ENCODE assay signal across 1 cellular context in genomic region chr4:174940002-174940401, GRCh38.
TF ChIP-seq lines count a peak whose summit lies in the region.

No MANE protein-coding gene starts in this region.

TF ChIP-seq in GM12878, 131 proteins besides CTCF, POLR2A, EP300 and RAD21:
- TF ChIP-seq NFXL1 (IDR thresholded peaks at IDR 0.05; ENCODE audit: borderline replicate concordance), result no peak
- TF ChIP-seq RELB (IDR thresholded peaks at IDR 0.05; ENCODE audit: low read depth), result 0 out of 2 replicates have a peak, but pooled peaks have one; percentile 19
- no peak for TF ChIP-seq IRF5 (IDR thresholded peaks at IDR 0.05; ENCODE audit: borderline replicate concordance)
- no peak for TF ChIP-seq POLR2AphosphoS2 (IDR thresholded peaks at IDR 0.05; ENCODE audit: low read depth, low read length)
- TF ChIP-seq, protein P1, sequence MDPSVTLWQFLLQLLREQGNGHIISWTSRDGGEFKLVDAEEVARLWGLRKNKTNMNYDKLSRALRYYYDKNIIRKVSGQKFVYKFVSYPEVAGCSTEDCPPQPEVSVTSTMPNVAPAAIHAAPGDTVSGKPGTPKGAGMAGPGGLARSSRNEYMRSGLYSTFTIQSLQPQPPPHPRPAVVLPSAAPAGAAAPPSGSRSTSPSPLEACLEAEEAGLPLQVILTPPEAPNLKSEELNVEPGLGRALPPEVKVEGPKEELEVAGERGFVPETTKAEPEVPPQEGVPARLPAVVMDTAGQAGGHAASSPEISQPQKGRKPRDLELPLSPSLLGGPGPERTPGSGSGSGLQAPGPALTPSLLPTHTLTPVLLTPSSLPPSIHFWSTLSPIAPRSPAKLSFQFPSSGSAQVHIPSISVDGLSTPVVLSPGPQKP (IDR thresholded peaks at IDR 0.05; ENCODE audit: low read depth, low read length), result no peak
- TF ChIP-seq HDAC6 (IDR thresholded peaks at IDR 0.05; ENCODE audit: unreplicated experiment), result no peak
- peak in 1 of 2 experiments; percentile 29; a peak in 1 of 4 replicates for TF ChIP-seq IKZF2 (IDR thresholded peaks at IDR 0.05)
- TF ChIP-seq MXI1 (IDR thresholded peaks at IDR 0.05; ENCODE audit: low read depth, low read length), result no peak
- no peak for TF ChIP-seq KAT2A (conservative IDR thresholded peaks at IDR 0.05; ENCODE audit: control insufficient read depth, low read depth, low read length)
- TF ChIP-seq, protein P2, sequence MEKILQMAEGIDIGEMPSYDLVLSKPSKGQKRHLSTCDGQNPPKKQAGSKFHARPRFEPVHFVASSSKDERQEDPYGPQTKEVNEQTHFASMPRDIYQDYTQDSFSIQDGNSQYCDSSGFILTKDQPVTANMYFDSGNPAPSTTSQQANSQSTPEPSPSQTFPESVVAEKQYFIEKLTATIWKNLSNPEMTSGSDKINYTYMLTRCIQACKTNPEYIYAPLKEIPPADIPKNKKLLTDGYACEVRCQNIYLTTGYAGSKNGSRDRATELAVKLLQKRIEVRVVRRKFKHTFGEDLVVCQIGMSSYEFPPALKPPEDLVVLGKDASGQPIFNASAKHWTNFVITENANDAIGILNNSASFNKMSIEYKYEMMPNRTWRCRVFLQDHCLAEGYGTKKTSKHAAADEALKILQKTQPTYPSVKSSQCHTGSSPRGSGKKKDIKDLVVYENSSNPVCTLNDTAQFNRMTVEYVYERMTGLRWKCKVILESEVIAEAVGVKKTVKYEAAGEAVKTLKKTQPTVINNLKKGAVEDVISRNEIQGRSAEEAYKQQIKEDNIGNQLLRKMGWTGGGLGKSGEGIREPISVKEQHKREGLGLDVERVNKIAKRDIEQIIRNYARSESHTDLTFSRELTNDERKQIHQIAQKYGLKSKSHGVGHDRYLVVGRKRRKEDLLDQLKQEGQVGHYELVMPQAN (conservative IDR thresholded peaks at IDR 0.05), result no peak
- TF ChIP-seq, protein P3, sequence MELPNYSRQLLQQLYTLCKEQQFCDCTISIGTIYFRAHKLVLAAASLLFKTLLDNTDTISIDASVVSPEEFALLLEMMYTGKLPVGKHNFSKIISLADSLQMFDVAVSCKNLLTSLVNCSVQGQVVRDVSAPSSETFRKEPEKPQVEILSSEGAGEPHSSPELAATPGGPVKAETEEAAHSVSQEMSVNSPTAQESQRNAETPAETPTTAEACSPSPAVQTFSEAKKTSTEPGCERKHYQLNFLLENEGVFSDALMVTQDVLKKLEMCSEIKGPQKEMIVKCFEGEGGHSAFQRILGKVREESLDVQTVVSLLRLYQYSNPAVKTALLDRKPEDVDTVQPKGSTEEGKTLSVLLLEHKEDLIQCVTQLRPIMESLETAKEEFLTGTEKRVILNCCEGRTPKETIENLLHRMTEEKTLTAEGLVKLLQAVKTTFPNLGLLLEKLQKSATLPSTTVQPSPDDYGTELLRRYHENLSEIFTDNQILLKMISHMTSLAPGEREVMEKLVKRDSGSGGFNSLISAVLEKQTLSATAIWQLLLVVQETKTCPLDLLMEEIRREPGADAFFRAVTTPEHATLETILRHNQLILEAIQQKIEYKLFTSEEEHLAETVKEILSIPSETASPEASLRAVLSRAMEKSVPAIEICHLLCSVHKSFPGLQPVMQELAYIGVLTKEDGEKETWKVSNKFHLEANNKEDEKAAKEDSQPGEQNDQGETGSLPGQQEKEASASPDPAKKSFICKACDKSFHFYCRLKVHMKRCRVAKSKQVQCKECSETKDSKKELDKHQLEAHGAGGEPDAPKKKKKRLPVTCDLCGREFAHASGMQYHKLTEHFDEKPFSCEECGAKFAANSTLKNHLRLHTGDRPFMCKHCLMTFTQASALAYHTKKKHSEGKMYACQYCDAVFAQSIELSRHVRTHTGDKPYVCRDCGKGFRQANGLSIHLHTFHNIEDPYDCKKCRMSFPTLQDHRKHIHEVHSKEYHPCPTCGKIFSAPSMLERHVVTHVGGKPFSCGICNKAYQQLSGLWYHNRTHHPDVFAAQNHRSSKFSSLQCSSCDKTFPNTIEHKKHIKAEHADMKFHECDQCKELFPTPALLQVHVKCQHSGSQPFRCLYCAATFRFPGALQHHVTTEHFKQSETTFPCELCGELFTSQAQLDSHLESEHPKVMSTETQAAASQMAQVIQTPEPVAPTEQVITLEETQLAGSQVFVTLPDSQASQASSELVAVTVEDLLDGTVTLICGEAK (IDR thresholded peaks at IDR 0.05; ENCODE audit: borderline replicate concordance), result no peak
- 0 out of 2 replicates have a peak, but pooled peaks have one; percentile 24 for TF ChIP-seq NBN (IDR thresholded peaks at IDR 0.05)
- peak; percentile 33 for TF ChIP-seq MEF2B (IDR thresholded peaks at IDR 0.05; ENCODE audit: partially characterized antibody, poor library complexity, severe bottlenecking)
- TF ChIP-seq NR2F1 (conservative IDR thresholded peaks at IDR 0.05), result no peak
- TF ChIP-seq MYB (IDR thresholded peaks at IDR 0.05; ENCODE audit: borderline replicate concordance, low read depth, low read length), result no peak
- no peak for TF ChIP-seq PAX8 (IDR thresholded peaks at IDR 0.05)
- no peak for TF ChIP-seq HSF1 (IDR thresholded peaks at IDR 0.05; ENCODE audit: low read depth, low read length)
- no peak for TF ChIP-seq SUZ12 (IDR thresholded peaks at IDR 0.05; ENCODE audit: unreplicated experiment)
- TF ChIP-seq BHLHE40 (IDR thresholded peaks at IDR 0.05; ENCODE audit: borderline replicate concordance in 1 of 2, low read depth in 2 of 2, low read length in 1 of 2), result no peak
